1 cellular context compared by ENCODE assay signal in genomic region chr10:93438796-93439253, GRCh38.
A peak's percentile ranks its signal among the peaks of the same experiment; 100 is the strongest.
TF ChIP-seq lines count a peak whose summit lies in the region.

No MANE protein-coding gene starts in this region.

TF ChIP-seq in K562, 482 proteins besides CTCF, POLR2A, EP300 and RAD21 (continued from another document):
- TF ChIP-seq THRB (CRISPR knock-in tag; conservative IDR thresholded peaks at IDR 0.05) = no peak
- TF ChIP-seq ZMIZ1 (IDR thresholded peaks at IDR 0.05; ENCODE audit: low read depth in 2 of 2, low read length in 2 of 2) = no peak
- peak; percentile 61 for TF ChIP-seq NEUROD1 (IDR thresholded peaks at IDR 0.05; ENCODE audit: borderline replicate concordance, low read depth, low read length, partially characterized antibody)
